In genomic region chr3:68893600-68894239, GRCh38 we compare ENCODE assay signal across 8 cellular contexts. TPM values are rescaled to one million over a fixed set of nuclear protein-coding genes. Genes with fewer than 3 reads are reported as not detected.
DNase-seq lines count a peak whose midpoint lies in the region; ATAC-seq lines count a peak whose summit lies in the region.

No MANE protein-coding gene starts in this region.

- DNase-seq in DMS114 treated with DMSO at 0.1 percent for 48 hours (lab: John Stamatoyannopoulos, UW; ENCODE audit: unreplicated experiment) (peak; percentile 27), amniotic epithelial cell (ENCODE audit: low read depth) (peak; percentile 22), kidney glomerular epithelial cell (lab: John Stamatoyannopoulos, UW) (peak; percentile 14), H7 (no peak)
- DNase-seq in Jurkat, Clone E6-1 (ENCODE audit: low read depth, low spot score): peak; percentile 38
- no peak for DNase-seq in activated naive CD8-positive, alpha-beta T cell treated with anti-CD3 and anti-CD28 coated beads, Interleukin-2, amount 50 U/mL, for 24 hours
- DNase-seq in activated naive CD4-positive, alpha-beta T cell treated with anti-CD3 and anti-CD28 coated beads, Interleukin-2, amount 50 U/mL, for 16 hours: no peak

- H3K27me3 Mint-ChIP-seq in activated naive CD8-positive, alpha-beta T cell treated with anti-CD3 and anti-CD28 coated beads, Interleukin-2, amount 50 U/mL, for 24 hours: peaks cover 6% of the 10 kb centered on the region

- no peak overlapping the region for H3K4me3 Mint-ChIP-seq in activated naive CD8-positive, alpha-beta T cell treated with anti-CD3 and anti-CD28 coated beads, Interleukin-2, amount 50 U/mL, for 24 hours

- no peaks in the 10 kb centered on the region for H3K9me3 Mint-ChIP-seq in activated naive CD8-positive, alpha-beta T cell treated with anti-CD3 and anti-CD28 coated beads, Interleukin-2, amount 50 U/mL, for 24 hours

- no peaks in the 10 kb centered on the region for H3K36me3 ChIP-seq in H7 (replicated peaks; ENCODE audit: control insufficient read depth, insufficient read depth, low read length)

- no peaks in the 10 kb centered on the region for H3K27me3 ChIP-seq in H7 (ENCODE audit: control insufficient read depth, insufficient read depth, low read length)

- H3K27ac Mint-ChIP-seq in activated naive CD8-positive, alpha-beta T cell treated with anti-CD3 and anti-CD28 coated beads, Interleukin-2, amount 50 U/mL, for 24 hours: no peak overlapping the region

- H3K36me3 Mint-ChIP-seq in activated naive CD8-positive, alpha-beta T cell treated with anti-CD3 and anti-CD28 coated beads, Interleukin-2, amount 50 U/mL, for 24 hours (ENCODE audit: low read depth): no peaks in the 10 kb centered on the region

- H3K4me1 Mint-ChIP-seq in activated naive CD8-positive, alpha-beta T cell treated with anti-CD3 and anti-CD28 coated beads, Interleukin-2, amount 50 U/mL, for 24 hours: no peaks in the 10 kb centered on the region

- H3K4me3 ChIP-seq in Jurkat, Clone E6-1 (ENCODE audit: low read length): no peak overlapping the region
- H3K4me3 ChIP-seq in H7 (ENCODE audit: insufficient read depth, low read depth, low read length): no peak overlapping the region

- ATAC-seq in HG03159 (IDR thresholded peaks at IDR 0.05; ENCODE audit: unreplicated experiment): no peak
- no peak for ATAC-seq in activated naive CD8-positive, alpha-beta T cell treated with anti-CD3 and anti-CD28 coated beads, Interleukin-2, amount 50 U/mL, for 24 hours

RNA-seq across cellular contexts. Expression of gene TAFA4, which starts 38.6 kb away (rescaled TPM):
- polyA plus RNA-seq in Jurkat, Clone E6-1 (2012; ENCODE audit: insufficient read depth, insufficient read length): not detected
- 0.59 and 1.0 TPM in 2 replicates for total RNA-seq in H7 (2014; rRNA removed; shearing (Covaris generic))

Comparison
In these comparisons a context has a peak if more than half of its experiments do, and no peak if none do; other contexts are left out.
1. DNase-seq: peak in DMS114 treated with DMSO at 0.1 percent for 48 hours (single experiment), Jurkat, Clone E6-1 (single experiment), amniotic epithelial cell (single experiment) and kidney glomerular epithelial cell (single experiment); none in activated naive CD8-positive, alpha-beta T cell treated with anti-CD3 and anti-CD28 coated beads, Interleukin-2, amount 50 U/mL, for 24 hours (single experiment), H7 (single experiment) and activated naive CD4-positive, alpha-beta T cell treated with anti-CD3 and anti-CD28 coated beads, Interleukin-2, amount 50 U/mL, for 16 hours (single experiment).